ENCODE assay signal across 8 cellular contexts in genomic region chr11:10808553-10809372, GRCh38. TPM values are rescaled to one million over a fixed set of nuclear protein-coding genes. Genes with fewer than 3 reads are reported as not detected.
DNase-seq lines count a peak whose midpoint lies in the region; ATAC-seq and TF ChIP-seq lines count a peak whose summit lies in the region.

Gene EIF4G2 (minus strand): TSS chr11:10808926.

- intact Hi-C loops in breast epithelium (cut with DNase I; ENCODE audit: low total_unique reads), result no loop called here

- TF ChIP-seq POLR2A in breast epithelium (IDR thresholded peaks at IDR 0.05), result peak; percentile 99

- ATAC-seq in GM18870 (IDR thresholded peaks at IDR 0.05; ENCODE audit: unreplicated experiment), result peak; percentile 86
- ATAC-seq in HG03135 (IDR thresholded peaks at IDR 0.05; ENCODE audit: unreplicated experiment), result peak; percentile 93

- H3K4me3 ChIP-seq in ACC112 (ENCODE audit: low read depth, low read length) (peak within 1 kb of the TSS; percentile 98), breast epithelium (peak within 1 kb of the TSS; percentile 83 to 94 (median 85)), iPS-18c (ENCODE audit: insufficient read depth, low read depth, low read length) (peak within 1 kb of the TSS; percentile 97), skin epidermis (peak within 1 kb of the TSS; percentile 71 to 98 (median 92))

- TF ChIP-seq CTCF in VCaP (conservative IDR thresholded peaks at IDR 0.05), result no peak
- TF ChIP-seq CTCF in breast epithelium (IDR thresholded peaks at IDR 0.05), result peak in 2 of 3 donors; percentile 7 to 8

- H3K27me3 ChIP-seq in ACC112 (ENCODE audit: insufficient read depth, low read length) (no peaks in the 10 kb centered on the region), breast epithelium (no peaks in the 10 kb centered on the region)

- peak within 1 kb of the TSS; percentile 70 for H2AFZ ChIP-seq in ACC112 (ENCODE audit: low read length, unreplicated experiment)

- H3K9me3 ChIP-seq in breast epithelium (no peaks in the 10 kb centered on the region), iPS-18c (ENCODE audit: control insufficient read depth, insufficient read depth, low read length) (no peaks in the 10 kb centered on the region)

- peaks cover 49% of the 10 kb centered on the region for H3K79me2 ChIP-seq in ACC112 (ENCODE audit: control insufficient read depth, insufficient read depth, low read length, unreplicated experiment)

- H3K36me3 ChIP-seq in ACC112 (ENCODE audit: insufficient read depth, low read length) (peaks cover 39% of the 10 kb centered on the region), breast epithelium (peaks cover 12% of the 10 kb centered on the region)

- DNase-seq in NCI-H2196 treated with DMSO at 0.1 percent for 48 hours (lab: John Stamatoyannopoulos, UW; ENCODE audit: unreplicated experiment), result peak; percentile 95
- DNase-seq in breast epithelium (ENCODE audit: low spot score in 2 of 2), result peak; percentile 99

- H3K4me1 ChIP-seq in ACC112 (ENCODE audit: control insufficient read depth, insufficient read depth, low read length, unreplicated experiment) (peaks cover 38% of the 10 kb centered on the region), breast epithelium (peaks cover 7 to 13% of the 10 kb centered on the region in 2 donors)

- H3K27ac ChIP-seq in ACC112 (ENCODE audit: low read depth, low read length), result peak within 1 kb of the TSS; percentile 92
- peak within 1 kb of the TSS; percentile 99 for H3K27ac ChIP-seq in VCaP
- H3K27ac ChIP-seq in breast epithelium, result peak within 1 kb of the TSS; percentile 99
- peak within 1 kb of the TSS; percentile 95 to 100 (median 99) for H3K27ac ChIP-seq in skin epidermis

RNA-seq across cellular contexts. Expression of gene EIF4G2, which starts in this region (rescaled TPM):
- total RNA-seq in breast epithelium, result 100 to 1,000 TPM; 385 to 456 (median 416) TPM

Comparison
In these comparisons a context has a peak if more than half of its experiments do, and no peak if none do; other contexts are left out.
1. Peak in every context shown above with its lines: DNase-seq, ATAC-seq, H3K4me3 ChIP-seq and H3K27ac ChIP-seq.